ENCODE assay signal across 25 cellular contexts in genomic region chr22:37542959-37543358, GRCh38. TPM values are rescaled to one million over a fixed set of nuclear protein-coding genes. Genes with fewer than 3 reads are reported as not detected.
DNase-seq lines count a peak whose midpoint lies in the region; ATAC-seq and TF ChIP-seq lines count a peak whose summit lies in the region.
"Had no signal": no experiment of that assay in that cellular context is flagged by ENCODE, and none has a peak within 500 bp of the region (broad histone marks: within the 10 kb centered on the region; RNA-seq: fewer than 3 reads in every experiment).

No MANE protein-coding gene starts in this region.

- H3K36me3 ChIP-seq in BLaER1 (no peaks in the 10 kb centered on the region), PC-9 (ENCODE audit: low read depth) (no peaks in the 10 kb centered on the region), esophagus (ENCODE audit: control insufficient read depth in 2 of 2, insufficient read depth in 2 of 2, low read length in 1 of 2) (no peaks in the 10 kb centered on the region), OCI-LY7 (ENCODE audit: insufficient read depth, low read length) (no peaks in the 10 kb centered on the region)
- H3K36me3 ChIP-seq: BE2C, brain microvascular endothelial cell, heart right ventricle, neural progenitor cell, right atrium auricular region, tibial nerve had no signal

- no peak for TF ChIP-seq CTCF in PC-9 (conservative IDR thresholded peaks at IDR 0.05)
- no peak for TF ChIP-seq CTCF in OCI-LY7 (conservative IDR thresholded peaks at IDR 0.05; ENCODE audit: low read length)

- H4K20me1 ChIP-seq in BLaER1 (no peaks in the 10 kb centered on the region), PC-9 (ENCODE audit: insufficient read depth) (no peaks in the 10 kb centered on the region), OCI-LY7 (ENCODE audit: insufficient read depth, low read length) (no peaks in the 10 kb centered on the region)

- WGBS in esophagus, 2 donors, result 87 to 90% methylated on average over 7 of the region's 7 CpGs

- H3K27me3 ChIP-seq in BLaER1 (no peaks in the 10 kb centered on the region), PC-9 (ENCODE audit: insufficient read depth, low read depth) (no peaks in the 10 kb centered on the region), esophagus (ENCODE audit: control insufficient read depth in 1 of 2, insufficient read depth in 2 of 2, low read length in 2 of 2) (no peaks in the 10 kb centered on the region)
- H3K27me3 ChIP-seq: BE2C, brain microvascular endothelial cell, neural progenitor cell, right atrium auricular region, tibial nerve had no signal

- H2AFZ ChIP-seq in PC-9 (no peak overlapping the region), OCI-LY7 (ENCODE audit: low read length) (no peak overlapping the region)
- H2AFZ ChIP-seq: neural progenitor cell had no signal

- intact Hi-C loops in PC-9 (cut with micrococcal nuclease; ENCODE audit: unreplicated experiment) (loop anchor here (10.0 kb wide), 4 partner anchors 132 to 358 kb away; partner anchors contain the start of genes ANKRD54, C1QTNF6, EIF3L and LGALS1), OCI-LY7 (cut with micrococcal nuclease; ENCODE audit: unreplicated experiment) (no loop called here)

- CTCF ChIA-PET in PC-9 (lab: Charles Lee), result interaction anchor here (1.4 to 1.8 kb wide), 2 partner anchors 20 to 48 kb away, joined by 6 to 14 read pairs; no protein-coding TSS in a partner anchor
- CTCF ChIA-PET in OCI-LY7 (lab: Charles Lee; ENCODE audit: unreplicated experiment), result no interaction called here

- no peaks in the 10 kb centered on the region for H3K9me2 ChIP-seq in PC-9 (ENCODE audit: insufficient read depth)
- no peaks in the 10 kb centered on the region for H3K9me2 ChIP-seq in OCI-LY7 (ENCODE audit: insufficient read depth, low read length)

- BruUV-seq in PC-9 (replicated peaks; lab: Mats Ljungman, UMichigan) (no TSS peak), OCI-LY7 (replicated peaks; lab: Mats Ljungman, UMichigan) (no TSS peak)

- H3K27ac ChIP-seq in BLaER1 (no peak overlapping the region), PC-9 (peak overlapping the region; percentile 95), esophagus (ENCODE audit: low read depth in 2 of 2, low read length in 1 of 2) (peak overlapping the region; percentile 95 to 97), OCI-LY7 (ENCODE audit: low read depth, low read length, poor library complexity, severe bottlenecking) (no peak overlapping the region)
- H3K27ac ChIP-seq: brain microvascular endothelial cell, heart right ventricle, neural progenitor cell, right atrium auricular region had no signal

- H3K79me2 ChIP-seq in PC-9 (ENCODE audit: low read depth) (no peaks in the 10 kb centered on the region), OCI-LY7 (ENCODE audit: insufficient read depth, low read depth, low read length) (no peaks in the 10 kb centered on the region)

- H3F3A ChIP-seq in PC-9 (ENCODE audit: insufficient read depth, low read depth), result peaks cover 55% of the 10 kb centered on the region

- no peak overlapping the region for H3K4me3 ChIP-seq in BLaER1
- H3K4me3 ChIP-seq in PC-9, result no peak overlapping the region
- H3K4me3 ChIP-seq in esophagus (ENCODE audit: low read depth in 1 of 2, low read length in 2 of 2), result no peak overlapping the region
- no peak overlapping the region for H3K4me3 ChIP-seq in OCI-LY7 (ENCODE audit: low read depth, low read length, poor library complexity, severe bottlenecking)
- H3K4me3 ChIP-seq: heart right ventricle, neural progenitor cell, right atrium auricular region, tibial nerve had no signal

- DNase-seq in PC-9 (no peak), OCI-LY7 (ENCODE audit: low spot score) (no peak), SKM-1 (lab: John Stamatoyannopoulos, UW; ENCODE audit: unreplicated experiment) (no peak)
- DNase-seq: activated CD4-positive, alpha-beta T cell treated with anti-CD3 and anti-CD28 coated beads for 36 hours; activated naive CD4-positive, alpha-beta T cell treated with Interleukin-2 at 50 U/mL for 16 hours; activated T-cell treated with anti-CD3 and anti-CD28 coated beads, Interleukin-2, amount 50 U/mL, for 4 hours; BE2C; brain microvascular endothelial cell; effector CD8-positive, alpha-beta T cell; foreskin fibroblast; heart right ventricle; NCI-H1048; NCI-H1694; NCI-H446 treated with DMSO at 0.1 percent for 48 hours; NCI-H82; stimulated activated CD4-positive, alpha-beta T cell treated with anti-CD3 and anti-CD28 coated beads, Interleukin-2, amount 100 ng/mL, for 24 hours had no signal

- H3K4me1 ChIP-seq in BLaER1 (peaks cover 69% of the 10 kb centered on the region), PC-9 (replicated peaks; ENCODE audit: insufficient read depth) (peaks cover 81% of the 10 kb centered on the region), esophagus (ENCODE audit: control insufficient read depth in 2 of 2, insufficient read depth in 2 of 2, low read length in 1 of 2) (peaks cover 8 to 20% of the 10 kb centered on the region in 2 donors), OCI-LY7 (ENCODE audit: insufficient read depth, low read length, poor library complexity, severe bottlenecking) (peaks cover 22% of the 10 kb centered on the region)

- no peak overlapping the region for H3K9ac ChIP-seq in BLaER1
- H3K9ac ChIP-seq: neural progenitor cell had no signal

- no peak for ATAC-seq in HG03097 (IDR thresholded peaks at IDR 0.05; ENCODE audit: low FRiP score, unreplicated experiment)
- ATAC-seq: activated CD4-positive, alpha-beta T cell treated with anti-CD3 and anti-CD28 coated beads for 36 hours; activated T-cell treated with anti-CD3 and anti-CD28 coated beads, Interleukin-2, amount 50 U/mL, for 4 hours; heart right ventricle had no signal

- POLR2A ChIA-PET in PC-9 (lab: Charles Lee; ENCODE audit: unreplicated experiment), result no interaction called here
- POLR2A ChIA-PET in OCI-LY7 (lab: Charles Lee), result interaction anchor here (0.7 to 1.2 kb wide), 2 partner anchors 19 to 115 kb away, joined by 3 read pairs; partner anchors contain the start of gene PDXP

- H3K9me3 ChIP-seq in BLaER1 (no peaks in the 10 kb centered on the region), PC-9 (ENCODE audit: insufficient read depth, low read depth) (no peaks in the 10 kb centered on the region), esophagus (ENCODE audit: control insufficient read depth in 2 of 2, insufficient read depth in 1 of 2, low read depth in 1 of 2, low read length in 1 of 2) (no peaks in the 10 kb centered on the region), OCI-LY7 (ENCODE audit: low read length) (no peaks in the 10 kb centered on the region)
- H3K9me3 ChIP-seq: BE2C, heart right ventricle, right atrium auricular region, tibial nerve had no signal

- peak overlapping the region; percentile 74; the same call in 1 of the 2 replicates for H3K4me2 ChIP-seq in BLaER1
- peak overlapping the region; percentile 68; the same call in 1 of the 2 replicates for H3K4me2 ChIP-seq in PC-9
- H3K4me2 ChIP-seq in OCI-LY7 (ENCODE audit: low read length), result no peak overlapping the region
- H3K4me2 ChIP-seq: neural progenitor cell had no signal

RNA-seq across cellular contexts. Expression of gene CDC42EP1, which starts 17.3 kb away (rescaled TPM):
- total RNA-seq in PC-9 (2021), result 94.0 and 110 TPM in 2 replicates
- 10 to 100 TPM; 50.1 to 64.3 TPM for polyA plus RNA-seq in esophagus
- total RNA-seq in OCI-LY7 (2014; rRNA removed; shearing (Covaris generic)), result not detected in 2 replicates
- total RNA-seq in OCI-LY7 (2022), result not detected in 2 replicates

RNA-seq across cellular contexts. Expression of gene CARD10, which starts 23.7 kb away (rescaled TPM):
- total RNA-seq in PC-9 (2021) (63.9 and 76.7 TPM in 2 replicates), OCI-LY7 (2022) (2.8 and 3.1 TPM in 2 replicates)
- 10 to 100 TPM; 13.0 to 13.1 TPM for polyA plus RNA-seq in esophagus
- total RNA-seq in OCI-LY7 (2014; rRNA removed; shearing (Covaris generic)), result 3.3 and 4.0 TPM in 2 replicates
- total RNA-seq: activated CD4-positive, alpha-beta T cell treated with anti-CD3 and anti-CD28 coated beads for 36 hours had no signal

RNA-seq across cellular contexts. Expression of gene LGALS2, which starts 36.9 kb away (rescaled TPM):
- total RNA-seq in PC-9 (2021) (not detected in 2 replicates), OCI-LY7 (2022) (0.82 and 0.92 TPM in 2 replicates)
- polyA plus RNA-seq in esophagus, result 1 to 10 TPM in 1 of 2 donors, under 1 TPM in 1; 0.20 to 1.3 TPM
- total RNA-seq in OCI-LY7 (2014; rRNA removed; shearing (Covaris generic)), result 0.44 TPM in 1 of 2 replicates, not detected in the other
- total RNA-seq: activated CD4-positive, alpha-beta T cell treated with anti-CD3 and anti-CD28 coated beads for 36 hours; activated T-cell treated with anti-CD3 and anti-CD28 coated beads, Interleukin-2, amount 50 U/mL, for 4 hours; epithelial cell of proximal tubule; H4; lung microvascular endothelial cell; right atrium auricular region; tibial nerve had no signal
- polyA plus RNA-seq: heart right ventricle had no signal

RNA-seq across cellular contexts. Expression of gene MFNG, which starts 56.8 kb away (rescaled TPM):
- total RNA-seq in PC-9 (2021) (26.0 and 28.1 TPM in 2 replicates), OCI-LY7 (2022) (215 and 235 TPM in 2 replicates)
- 1 to 10 TPM; 2.6 to 3.1 TPM for polyA plus RNA-seq in esophagus
- total RNA-seq in OCI-LY7 (2014; rRNA removed; shearing (Covaris generic)), result 174 and 225 TPM in 2 replicates
- total RNA-seq: epithelial cell of proximal tubule had no signal

Comparison
In these comparisons a context has a peak if more than half of its experiments do, and no peak if none do; other contexts are left out.
1. H3K27ac ChIP-seq: peak in PC-9 (single experiment) and esophagus (2 of 2); none in BLaER1 (single experiment) and OCI-LY7 (single experiment).
2. RNA of gene CDC42EP1, which starts 17.3 kb away (total RNA-seq): 94.0 to 110 TPM in PC-9; not detected in OCI-LY7; every median in the first group is over 10 times any median in the second.
3. RNA of gene CARD10, which starts 23.7 kb away (total RNA-seq): 63.9 to 76.7 TPM in PC-9; 2.8 to 4.0 TPM in OCI-LY7; every median in the first group is over 10 times any median in the second.